Comparison of ENCODE assay signal across 17 cellular contexts in genomic region chr16:14356064-14356463, GRCh38.
"Had no signal": no experiment of that assay in that cellular context is flagged by ENCODE, and none has a peak within 500 bp of the region (broad histone marks: within the 10 kb centered on the region; RNA-seq: fewer than 3 reads in every experiment).

No MANE protein-coding gene starts in this region.

- ATAC-seq: left colon; lower lobe of right lung; natural killer cell treated with Interleukin-12 subunit alpha and Interleukin-12 subunit beta and Interleukin-15 and Interleukin-18, amount 100 ng/mL, for 72 hours; pancreas had no signal

- H3K4me3 ChIP-seq: cardiac muscle cell, lower lobe of right lung, pancreas, sigmoid colon, thyroid gland had no signal

- H3K27ac ChIP-seq: cardiac muscle cell, lower lobe of right lung, neutrophil, pancreas, sigmoid colon, thyroid gland had no signal

- H3K9me3 ChIP-seq: lower lobe of right lung, neutrophil, pancreas, sigmoid colon, thyroid gland had no signal

- H3K36me3 ChIP-seq: cardiac muscle cell, lower lobe of right lung, neutrophil, pancreas, sigmoid colon, thyroid gland had no signal

- DNase-seq: activated CD4-positive, alpha-beta T cell treated with anti-CD3 and anti-CD28 coated beads, Interleukin-2, amount 50 U/mL, for 4 hours; activated naive CD8-positive, alpha-beta T cell treated with anti-CD3 and anti-CD28 coated beads for 36 hours; amygdala; dermis blood vessel endothelial cell; effector memory CD4-positive, alpha-beta T cell; hypothalamus; islet precursor cell; left colon; lower lobe of right lung; pancreas; sigmoid colon; stimulated activated CD8-positive, alpha-beta memory T cell treated with anti-CD3 and anti-CD28 coated beads, Interleukin-4, amount 100 ng/mL, for 48 hours; stimulated activated naive CD4-positive, alpha-beta T cell treated with Interleukin-2 at 50 U/mL for 16 hours; thyroid gland had no signal

- H3K27me3 ChIP-seq: cardiac muscle cell, neutrophil, pancreas, sigmoid colon, thyroid gland had no signal

- H3K4me1 ChIP-seq: lower lobe of right lung, pancreas had no signal
